Comparison of ENCODE assay signal across 1 cellular context in the genomic region with DNA sequence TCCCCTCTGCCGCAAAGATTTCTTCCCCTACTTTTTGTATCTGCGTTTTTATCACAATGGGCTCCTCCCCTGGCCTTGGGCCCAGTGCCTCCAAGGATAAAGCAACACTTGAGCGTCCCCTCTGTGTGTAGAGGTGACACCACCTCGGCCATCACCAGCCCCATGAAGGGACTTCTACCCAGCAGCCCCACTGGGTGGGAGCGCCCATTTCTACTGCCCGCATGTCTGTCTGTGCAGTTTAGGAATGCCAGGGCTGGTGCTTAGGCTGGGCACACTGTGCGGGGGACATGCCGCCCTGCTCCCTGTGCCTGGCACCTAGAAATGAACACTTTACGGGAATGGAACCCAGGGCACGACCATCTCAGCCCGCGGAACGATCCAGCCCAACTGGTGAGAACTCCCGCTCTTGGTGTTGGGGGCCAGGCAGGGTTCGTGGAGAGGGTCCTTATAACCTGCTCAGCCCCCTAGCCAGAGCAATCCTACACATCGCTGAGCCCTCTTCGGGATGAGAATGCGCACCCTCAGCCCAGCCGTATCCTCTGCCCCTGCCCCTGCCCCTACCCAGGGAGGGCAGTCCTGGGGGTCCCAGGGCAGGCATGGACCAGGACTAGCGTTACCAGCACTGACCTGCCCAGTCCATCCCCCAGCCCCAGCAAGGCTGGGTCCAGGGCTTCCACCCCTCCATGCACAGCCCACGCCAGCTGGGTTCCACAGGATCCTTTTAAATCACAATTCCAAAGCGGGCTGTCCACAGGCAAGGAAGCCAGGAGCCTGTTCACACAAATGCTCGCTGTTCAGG.
TF ChIP-seq lines count a peak whose summit lies in the region.

No MANE protein-coding gene starts in this region.

TF ChIP-seq in H1, 55 proteins besides CTCF, POLR2A, EP300 and RAD21:
- TF ChIP-seq EGR1 (IDR thresholded peaks at IDR 0.05; ENCODE audit: borderline replicate concordance, low read depth, low read length) (no peak), FOSL1 (IDR thresholded peaks at IDR 0.05; ENCODE audit: insufficient read depth, low read depth, low read length) (no peak), RBBP5 (IDR thresholded peaks at IDR 0.05; ENCODE audit: borderline replicate concordance, low read depth, low read length) (no peak)
TF ChIP-seq in H1: peak in this region for 0.
